In the genomic region with DNA sequence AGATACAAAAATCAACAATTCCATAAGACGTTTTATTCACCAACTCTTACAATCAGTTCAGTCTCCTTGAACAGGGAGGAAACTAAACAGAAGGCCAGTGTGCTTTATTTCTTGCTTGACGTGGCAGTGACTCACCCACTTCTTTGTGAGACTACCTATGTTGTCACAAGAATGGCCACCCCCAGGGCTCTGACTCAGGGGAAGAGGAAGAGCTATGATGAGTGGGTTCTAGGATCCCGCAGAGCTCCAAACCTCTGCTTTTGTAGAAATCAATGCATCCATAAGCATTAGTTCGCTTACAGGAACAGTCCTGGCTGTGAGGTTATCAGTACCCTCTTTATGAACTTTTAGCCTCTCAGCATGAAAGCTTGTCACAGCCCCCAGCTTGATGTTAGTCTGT, we compare ENCODE assay signal across 1 cellular context.
TF ChIP-seq lines count a peak whose summit lies in the region.

No MANE protein-coding gene starts in this region.

TF ChIP-seq in HCT116, 20 proteins besides CTCF, POLR2A, EP300 and RAD21 (continued from another document):
- TF ChIP-seq YY1 (IDR thresholded peaks at IDR 0.05; ENCODE audit: extremely low read depth, insufficient replicate concordance, low read depth, low read length) (peak; percentile 69), SP1 (IDR thresholded peaks at IDR 0.05; ENCODE audit: low read depth) (peak; percentile 94), CEBPB (IDR thresholded peaks at IDR 0.05; ENCODE audit: low read depth) (peak; percentile 86), ELF1 (IDR thresholded peaks at IDR 0.05; ENCODE audit: borderline replicate concordance, low read depth) (no peak; the same call in 1 of the 2 replicates), EGR1 (IDR thresholded peaks at IDR 0.05; ENCODE audit: low read depth) (peak; percentile 65), FOSL1 (IDR thresholded peaks at IDR 0.05; ENCODE audit: low read depth) (peak; percentile 98), TCF7L2 (IDR thresholded peaks at IDR 0.05; ENCODE audit: borderline replicate concordance, extremely low read depth, insufficient read depth, insufficient read length) (no peak), SIN3A (IDR thresholded peaks at IDR 0.05; ENCODE audit: low read depth) (peak; percentile 65; the same call in 1 of the 2 replicates), EZH2phosphoT487 (IDR thresholded peaks at IDR 0.05; ENCODE audit: borderline replicate concordance) (no peak)
- TF ChIP-seq, protein P1, sequence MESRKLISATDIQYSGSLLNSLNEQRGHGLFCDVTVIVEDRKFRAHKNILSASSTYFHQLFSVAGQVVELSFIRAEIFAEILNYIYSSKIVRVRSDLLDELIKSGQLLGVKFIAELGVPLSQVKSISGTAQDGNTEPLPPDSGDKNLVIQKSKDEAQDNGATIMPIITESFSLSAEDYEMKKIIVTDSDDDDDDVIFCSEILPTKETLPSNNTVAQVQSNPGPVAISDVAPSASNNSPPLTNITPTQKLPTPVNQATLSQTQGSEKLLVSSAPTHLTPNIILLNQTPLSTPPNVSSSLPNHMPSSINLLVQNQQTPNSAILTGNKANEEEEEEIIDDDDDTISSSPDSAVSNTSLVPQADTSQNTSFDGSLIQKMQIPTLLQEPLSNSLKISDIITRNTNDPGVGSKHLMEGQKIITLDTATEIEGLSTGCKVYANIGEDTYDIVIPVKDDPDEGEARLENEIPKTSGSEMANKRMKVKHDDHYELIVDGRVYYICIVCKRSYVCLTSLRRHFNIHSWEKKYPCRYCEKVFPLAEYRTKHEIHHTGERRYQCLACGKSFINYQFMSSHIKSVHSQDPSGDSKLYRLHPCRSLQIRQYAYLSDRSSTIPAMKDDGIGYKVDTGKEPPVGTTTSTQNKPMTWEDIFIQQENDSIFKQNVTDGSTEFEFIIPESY (IDR thresholded peaks at IDR 0.05; ENCODE audit: extremely low read depth, insufficient replicate concordance, low read length), result peak; percentile 11
